Comparison of ENCODE assay signal across 10 cellular contexts in the genomic region with DNA sequence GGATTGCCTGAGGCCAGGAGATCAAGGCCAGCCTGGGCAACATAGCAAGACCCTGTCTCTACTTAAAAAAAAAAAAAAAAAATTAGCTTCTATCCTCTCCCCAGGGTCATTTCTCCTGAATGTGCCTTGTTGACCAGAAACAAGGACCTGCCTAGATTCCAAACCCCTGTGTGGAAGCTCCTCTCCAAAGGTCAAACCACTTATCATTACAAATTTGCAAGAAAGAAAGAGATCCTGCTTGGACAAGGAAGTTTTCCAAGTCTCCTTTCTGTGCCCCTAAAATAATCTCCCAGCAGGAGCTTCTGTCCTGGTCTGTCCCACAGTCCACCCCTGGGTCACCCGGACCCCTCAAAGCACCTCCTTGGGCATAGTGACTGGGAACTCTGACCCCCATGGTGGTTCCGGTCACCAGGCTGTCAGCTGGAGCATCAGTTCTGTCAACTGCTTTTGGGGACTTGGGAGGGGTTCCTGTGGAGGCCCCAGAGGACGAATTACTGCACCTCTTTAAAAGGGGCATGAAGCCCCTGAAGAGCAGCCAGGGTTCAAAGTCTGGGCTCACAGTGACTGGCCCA. TPM values are rescaled to one million over a fixed set of nuclear protein-coding genes. Genes with fewer than 3 reads are reported as not detected.
DNase-seq lines count a peak whose midpoint lies in the region; ATAC-seq and TF ChIP-seq lines count a peak whose summit lies in the region.
"Had no signal": no experiment of that assay in that cellular context is flagged by ENCODE, and none has a peak within 500 bp of the region (broad histone marks: within the 10 kb centered on the region; RNA-seq: fewer than 3 reads in every experiment).

No MANE protein-coding gene starts in this region.

- H3K27me3 ChIP-seq in CD8-positive, alpha-beta T cell (ENCODE audit: insufficient read depth, low read length): no peaks in the 10 kb centered on the region
- H3K27me3 ChIP-seq in right cardiac atrium (ENCODE audit: control insufficient read depth, insufficient read depth): no peaks in the 10 kb centered on the region
- no peaks in the 10 kb centered on the region for H3K27me3 ChIP-seq in gastrocnemius medialis

- no peaks in the 10 kb centered on the region for H3K36me3 ChIP-seq in CD8-positive, alpha-beta T cell (ENCODE audit: insufficient read depth, low read length)
- no peaks in the 10 kb centered on the region for H3K36me3 ChIP-seq in gastrocnemius medialis

- no peak for DNase-seq in CD8-positive, alpha-beta T cell
- DNase-seq in T-cell (no peak), right cardiac atrium (no peak), gastrocnemius medialis (no peak), NCI-H1092 (lab: John Stamatoyannopoulos, UW) (no peak), midbrain (lab: John Stamatoyannopoulos, UW) (no peak), NCI-H1105 (lab: John Stamatoyannopoulos, UW) (no peak)
- DNase-seq: NCI-H1436 treated with DMSO at 0.1 percent for 48 hours, T-helper 2 cell had no signal

- no peak for TF ChIP-seq POLR2A in gastrocnemius medialis (IDR thresholded peaks at IDR 0.05)

- POLR2A ChIA-PET in CD8-positive, alpha-beta T cell (lab: Charles Lee): no interaction called here
- POLR2A ChIA-PET in T-cell (lab: Charles Lee): interaction anchor here in 1 of 2 donors (0.6 kb wide), 1 partner anchor 24 kb away, joined by 3 read pairs; no protein-coding TSS in a partner anchor

- peaks cover 42% of the 10 kb centered on the region for H3K36me3 Mint-ChIP-seq in CD8-positive, alpha-beta T cell
- H3K36me3 Mint-ChIP-seq in T-cell: peaks cover 7% of the 10 kb centered on the region

- no peak for TF ChIP-seq CTCF in CD8-positive, alpha-beta T cell (IDR thresholded peaks at IDR 0.05)
- TF ChIP-seq CTCF in gastrocnemius medialis (IDR thresholded peaks at IDR 0.05 in 4 of 5, conservative IDR thresholded peaks at IDR 0.05 in 1 of 5): no peak

- no peaks in the 10 kb centered on the region for H3K9me3 ChIP-seq in CD8-positive, alpha-beta T cell (ENCODE audit: low read length)
- H3K9me3 ChIP-seq in right cardiac atrium (ENCODE audit: control insufficient read depth, low read length): no peaks in the 10 kb centered on the region
- H3K9me3 ChIP-seq in gastrocnemius medialis: no peaks in the 10 kb centered on the region

- no peaks in the 10 kb centered on the region for H3K27me3 Mint-ChIP-seq in CD8-positive, alpha-beta T cell (ENCODE audit: low read depth)
- H3K27me3 Mint-ChIP-seq in T-cell: no peaks in the 10 kb centered on the region

- peaks cover 90% of the 10 kb centered on the region for H3K4me1 Mint-ChIP-seq in CD8-positive, alpha-beta T cell (ENCODE audit: low read depth)
- peaks cover 89 to 92% (median 90%) of the 10 kb centered on the region in 3 donors for H3K4me1 Mint-ChIP-seq in T-cell

- CTCF ChIA-PET in CD8-positive, alpha-beta T cell (lab: Charles Lee): interaction anchor here (1.2 to 2.9 kb wide), 7 partner anchors 8 to 61 kb away, joined by 4 to 12 read pairs (median 4); no protein-coding TSS in a partner anchor
- CTCF ChIA-PET in T-cell (lab: Charles Lee): no interaction called here

- no peak for ATAC-seq in CD8-positive, alpha-beta T cell
- ATAC-seq in T-cell (replicated peaks in 1 of 4): no peak
- no peak for ATAC-seq in right cardiac atrium
- no peak for ATAC-seq in gastrocnemius medialis
- no peak for ATAC-seq in GM19351 (IDR thresholded peaks at IDR 0.05; ENCODE audit: unreplicated experiment)

- H3K27ac Mint-ChIP-seq in CD8-positive, alpha-beta T cell: peak overlapping the region; percentile 88
- peak overlapping the region; percentile 73 to 82 for H3K27ac Mint-ChIP-seq in T-cell

- no peak overlapping the region for H3K27ac ChIP-seq in CD8-positive, alpha-beta T cell (ENCODE audit: low read depth, low read length)
- H3K27ac ChIP-seq in right cardiac atrium (ENCODE audit: low read length): peak overlapping the region; percentile 75
- H3K27ac ChIP-seq in gastrocnemius medialis: peak overlapping the region; percentile 65 to 81 (median 74)

- H3K4me1 ChIP-seq in CD8-positive, alpha-beta T cell (ENCODE audit: insufficient read depth, low read length): peaks cover 98% of the 10 kb centered on the region
- peaks cover 58% of the 10 kb centered on the region for H3K4me1 ChIP-seq in right cardiac atrium (ENCODE audit: control insufficient read depth, insufficient read depth, low read length)
- peaks cover 30 to 39% of the 10 kb centered on the region in 2 donors for H3K4me1 ChIP-seq in gastrocnemius medialis

- H3K4me3 Mint-ChIP-seq in CD8-positive, alpha-beta T cell: no peak overlapping the region
- H3K4me3 Mint-ChIP-seq in T-cell: peak overlapping the region in 1 of 3 donors; percentile 28

- H3K4me3 ChIP-seq in CD8-positive, alpha-beta T cell (ENCODE audit: low read depth, low read length): no peak overlapping the region
- H3K4me3 ChIP-seq in right cardiac atrium (ENCODE audit: low read length) (no peak overlapping the region), gastrocnemius medialis (no peak overlapping the region)

- intact Hi-C loops in CD8-positive, alpha-beta T cell (cut with DNase I, micrococcal nuclease): no loop called here
- intact Hi-C loops in right cardiac atrium (cut with DNase I): loop anchor here in 2 of 4 donors (5.0 kb wide), 1 partner anchor 37 kb away; a partner anchor contains a TSS
- intact Hi-C loops in gastrocnemius medialis (cut with DNase I; ENCODE audit: low total_unique reads): no loop called here

- no peaks in the 10 kb centered on the region for H3K9me3 Mint-ChIP-seq in CD8-positive, alpha-beta T cell
- no peaks in the 10 kb centered on the region for H3K9me3 Mint-ChIP-seq in T-cell

- 67% methylated on average over 3 of the region's 3 CpGs for WGBS in right cardiac atrium

- in situ Hi-C loops in gastrocnemius medialis (cut with MboI; ENCODE audit: low sequenced_read_pairs in 4 of 4): no loop called here

RNA-seq across cellular contexts. Expression of a gene that starts 38.4 kb away (rescaled TPM):
- 100 to 1,000 TPM; 153 to 161 TPM for total RNA-seq in CD8-positive, alpha-beta T cell
- total RNA-seq in T-cell: 100 to 1,000 TPM in 4 of 5 donors, 10 to 100 TPM in 1; 84.8 to 219 (median 122) TPM
- 100 to 1,000 TPM; 133 to 305 (median 171) TPM for total RNA-seq in right cardiac atrium
- polyA plus RNA-seq in right cardiac atrium: 80.5 TPM
- 10 to 100 TPM; 10.0 to 17.3 (median 14.1) TPM for total RNA-seq in gastrocnemius medialis

Comparison
In these comparisons a context has a peak if more than half of its experiments do, and no peak if none do; other contexts are left out.
1. RNA of a gene that starts 38.4 kb away (total RNA-seq): 133 to 305 TPM in right cardiac atrium, 153 to 161 TPM in CD8-positive, alpha-beta T cell and 84.8 to 219 TPM in T-cell; 10.0 to 17.3 TPM in gastrocnemius medialis; every median in the first group is over 4 times any median in the second.